ENCODE assay signal across 30 cellular contexts in genomic region chr9:132698989-132699388, GRCh38. TPM values are rescaled to one million over a fixed set of nuclear protein-coding genes. Genes with fewer than 3 reads are reported as not detected.
DNase-seq lines count a peak whose midpoint lies in the region; ATAC-seq, FAIRE-seq and TF ChIP-seq lines count a peak whose summit lies in the region.
"Had no signal": no experiment of that assay in that cellular context is flagged by ENCODE, and none has a peak within 500 bp of the region (broad histone marks: within the 10 kb centered on the region; RNA-seq: fewer than 3 reads in every experiment).

No MANE protein-coding gene starts in this region.

- no peak overlapping the region for H2AK5ac ChIP-seq in trophoblast cell (ENCODE audit: low read length)

- no peak overlapping the region for H3K9ac ChIP-seq in trophoblast cell (ENCODE audit: low read length)

- FAIRE-seq in GM19239 (lab: Jason Lieb, UNC), result no peak
- FAIRE-seq: GM12891 had no signal

- ATAC-seq in HG03135 (IDR thresholded peaks at IDR 0.05; ENCODE audit: unreplicated experiment), result no peak
- ATAC-seq: foreskin keratinocyte, heart left ventricle, Panc1 had no signal

- H3K9me3 Mint-ChIP-seq in progenitor cell of endocrine pancreas (ENCODE audit: low read depth), result peaks cover 35% of the 10 kb centered on the region

- H2BK5ac ChIP-seq in trophoblast cell (ENCODE audit: low read depth, low read length, poor library complexity), result no peak overlapping the region

- no peaks in the 10 kb centered on the region for H3K79me2 ChIP-seq in trophoblast cell (ENCODE audit: control insufficient read depth, insufficient read depth, low read length, poor library complexity)

- no peak overlapping the region for H3K27ac Mint-ChIP-seq in progenitor cell of endocrine pancreas
- H3K27ac Mint-ChIP-seq: activated T-helper 2 cell treated with anti-CD3 and anti-CD28 coated beads, Interferon-gamma antibody, Interleukin-2, Interleukin-4, amounts not matched to agents 10 μg/mL and 5 μg/mL and 100 μg/mL, durations not matched to agents 14 hours and 24 hours and 36 hours; nephron progenitor cell; stimulated activated naive CD8-positive, alpha-beta T cell treated with anti-CD3 and anti-CD28 coated beads, Interleukin-15, Interleukin-2, amounts not matched to agents 100 ng/mL and 50 ng/mL, for 24 hours had no signal

- H3K23ac ChIP-seq in trophoblast cell (ENCODE audit: low read length), result no peak overlapping the region

- H2AFZ ChIP-seq in trophoblast cell (ENCODE audit: insufficient read depth, low read length, poor library complexity), result no peak overlapping the region

- no peak overlapping the region for H3K4ac ChIP-seq in trophoblast cell (ENCODE audit: low read depth, low read length)

- no peak overlapping the region for H3K18ac ChIP-seq in trophoblast cell (ENCODE audit: low read length)

- no peak overlapping the region for H3K4me3 Mint-ChIP-seq in progenitor cell of endocrine pancreas (ENCODE audit: low read depth)
- H3K4me3 Mint-ChIP-seq: nephron progenitor cell; stimulated activated naive CD8-positive, alpha-beta T cell treated with anti-CD3 and anti-CD28 coated beads, Interleukin-15, Interleukin-2, amounts not matched to agents 100 ng/mL and 50 ng/mL, for 24 hours had no signal

- H3K14ac ChIP-seq in trophoblast cell (ENCODE audit: low read length), result no peak overlapping the region

- no peak overlapping the region for H4K12ac ChIP-seq in trophoblast cell (ENCODE audit: low read depth, low read length)

- TF ChIP-seq CTCF in C4-2B (conservative IDR thresholded peaks at IDR 0.05) (no peak), VCaP (conservative IDR thresholded peaks at IDR 0.05) (no peak), fibroblast of pulmonary artery (IDR thresholded peaks at IDR 0.05; ENCODE audit: low read length, missing control alignments) (no peak), progenitor cell of endocrine pancreas (IDR thresholded peaks at IDR 0.05; ENCODE audit: unreplicated experiment) (no peak)

- H3K4me3 ChIP-seq in fibroblast of pulmonary artery (replicated peaks; ENCODE audit: low read depth, low read length) (no peak overlapping the region), trophoblast cell (ENCODE audit: low read depth, low read length) (no peak overlapping the region)
- H3K4me3 ChIP-seq: heart left ventricle, MG63, right atrium auricular region, spleen had no signal

- H3K27me3 ChIP-seq in trophoblast cell (ENCODE audit: insufficient read depth, low read length), result no peaks in the 10 kb centered on the region
- H3K27me3 ChIP-seq: heart left ventricle, MG63, right atrium auricular region had no signal

- WGBS in trophoblast cell (ENCODE audit: extremely low coverage, insufficient coverage, insufficient read length), result no CpG with 5 or more reads among the region's 4 CpGs

- H3K27me3 Mint-ChIP-seq in progenitor cell of endocrine pancreas, result no peaks in the 10 kb centered on the region

- H3K4me2 ChIP-seq in trophoblast cell (ENCODE audit: low read length), result no peak overlapping the region

- H3K36me3 Mint-ChIP-seq in progenitor cell of endocrine pancreas (ENCODE audit: insufficient read depth), result peaks cover 3% of the 10 kb centered on the region

- H3K36me3 ChIP-seq in trophoblast cell (ENCODE audit: control insufficient read depth in 1 of 2, insufficient read depth in 2 of 2, low read length in 2 of 2), result no peaks in the 10 kb centered on the region
- H3K36me3 ChIP-seq: heart left ventricle, right atrium auricular region, spleen, WERI-Rb-1 had no signal

- no peaks in the 10 kb centered on the region for H3K4me1 ChIP-seq in trophoblast cell (ENCODE audit: control insufficient read depth in 1 of 2, insufficient read depth in 2 of 2, low read length in 2 of 2)
- H3K4me1 ChIP-seq: foreskin keratinocyte, heart left ventricle, right atrium auricular region, spleen had no signal

- no peaks in the 10 kb centered on the region for H3K4me1 Mint-ChIP-seq in progenitor cell of endocrine pancreas (ENCODE audit: low read depth)
- H3K4me1 Mint-ChIP-seq: nephron progenitor cell had no signal

- no peak overlapping the region for H2BK12ac ChIP-seq in trophoblast cell (ENCODE audit: low read length)

- no peak overlapping the region for H2BK120ac ChIP-seq in trophoblast cell (ENCODE audit: insufficient read depth, low read length, poor library complexity)

- H4K91ac ChIP-seq in trophoblast cell (ENCODE audit: low read depth, low read length), result no peak overlapping the region

- H3K27ac ChIP-seq in C4-2B (peak overlapping the region; percentile 17; the same call in 1 of the 2 replicates), VCaP (peak overlapping the region; percentile 68), trophoblast cell (ENCODE audit: low read depth, low read length) (no peak overlapping the region)
- H3K27ac ChIP-seq: foreskin keratinocyte, heart left ventricle, right atrium auricular region, spleen, WERI-Rb-1 had no signal

- DNase-seq in fibroblast of pulmonary artery (ENCODE audit: low read depth) (peak; percentile 37), trophoblast cell (peak; percentile 56 to 89), putamen (ENCODE audit: low spot score) (no peak), GM19239 (ENCODE audit: insufficient read length, low spot score) (no peak), progenitor cell of endocrine pancreas (ENCODE audit: low spot score, unreplicated experiment) (no peak)
- DNase-seq: activated CD4-positive, alpha-beta T cell treated with anti-CD3 and anti-CD28 coated beads for 4 hours; activated naive CD4-positive, alpha-beta T cell treated with anti-CD3 and anti-CD28 coated beads, Interleukin-2, amount 50 U/mL, for 16 hours; effector CD8-positive, alpha-beta T cell; foreskin keratinocyte; heart left ventricle; KBM-7; MG63; NCI-H1105; NCI-H187 treated with DMSO at 0.1 percent for 48 hours; NCI-H2171 treated with DMSO at 0.1 percent for 48 hours; NCI-H526; nephron progenitor cell; SHP77; spleen; stimulated activated CD4-positive, alpha-beta T cell treated with anti-CD3 and anti-CD28 coated beads, Interleukin-2, amount 100 ng/mL, for 24 hours; T-helper 9 cell; WERI-Rb-1 had no signal

- H3K9me3 ChIP-seq in trophoblast cell (ENCODE audit: insufficient read depth, low read depth, low read length), result no peaks in the 10 kb centered on the region

- no peaks in the 10 kb centered on the region for H3K79me1 ChIP-seq in trophoblast cell (ENCODE audit: low read length)

- no peak overlapping the region for H4K8ac ChIP-seq in trophoblast cell (ENCODE audit: low read depth, low read length)

RNA-seq across cellular contexts. Expression of gene GTF3C4, which starts 28.7 kb away (rescaled TPM):
- 9.4 and 9.5 TPM in 2 replicates for polyA plus RNA-seq in trophoblast cell (2013)
- 26.8 TPM in 2 replicates for total RNA-seq in progenitor cell of endocrine pancreas

RNA-seq across cellular contexts. Expression of gene DDX31, which starts 29.2 kb away (rescaled TPM):
- polyA plus RNA-seq in trophoblast cell (2013), result 8.0 and 8.5 TPM in 2 replicates
- 16.7 and 19.1 TPM in 2 replicates for total RNA-seq in progenitor cell of endocrine pancreas

Comparison
In these comparisons a context has a peak if more than half of its experiments do, and no peak if none do; other contexts are left out.
1. DNase-seq: peak in fibroblast of pulmonary artery (single experiment) and trophoblast cell (2 of 2); none in putamen (single experiment), GM19239 (single experiment) and progenitor cell of endocrine pancreas (single experiment).